9 cellular contexts compared by ENCODE assay signal in the genomic region with DNA sequence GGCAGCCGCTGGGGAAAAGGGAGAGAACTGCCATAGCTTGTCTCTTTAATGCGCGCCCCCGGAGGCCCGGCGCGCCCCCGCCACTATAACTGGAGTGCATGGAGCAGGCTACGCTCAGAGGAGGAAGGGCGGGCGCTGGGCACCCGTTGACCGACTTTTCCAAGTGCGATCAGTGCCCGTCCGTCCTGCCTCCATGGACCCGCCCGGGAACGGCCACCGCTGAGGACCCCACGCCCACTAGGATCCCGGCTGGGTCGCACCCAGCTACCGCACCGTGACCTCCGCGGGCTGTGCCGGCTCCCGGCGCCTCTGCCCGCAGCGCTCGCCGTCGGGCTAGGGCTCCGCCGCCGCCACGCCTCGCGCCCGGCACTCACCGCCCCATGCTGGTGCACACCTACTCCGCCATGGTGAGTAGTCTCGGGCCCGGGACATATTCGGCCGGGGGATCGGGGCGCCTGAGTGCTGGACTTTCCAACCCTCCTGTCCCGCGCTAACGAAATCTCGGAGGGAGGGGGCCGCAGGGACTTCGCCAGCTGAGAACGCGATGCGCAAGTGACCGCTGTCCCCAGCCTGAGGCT.
A peak's percentile ranks its signal among the peaks of the same experiment; 100 is the strongest.
DNase-seq lines count a peak whose midpoint lies in the region; ATAC-seq and TF ChIP-seq lines count a peak whose summit lies in the region.
"Had no signal": no experiment of that assay in that cellular context is flagged by ENCODE, and none has a peak within 500 bp of the region (broad histone marks: within the 10 kb centered on the region; RNA-seq: fewer than 3 reads in every experiment).

Gene TFAP2E, plus strand, starts transcription at position 117 of the 578 bp plus-strand sequence. Its CDS starts 264 bp downstream, at position 381.

- no peak within 1 kb of the TSS for H3K4me3 Mint-ChIP-seq in stimulated activated memory B cell treated with anti-CD40 and anti-IgM and Interleukin-4, amounts not matched to agents 10 μg/mL and 1 μg/mL and 100 μg/mL, for 72 hours
- H3K4me3 Mint-ChIP-seq: T-helper 1 cell treated with Interleukin-12 subunit alpha and Interleukin-12 subunit beta and Interleukin-4 antibody, amounts not matched to agents 30 μg/mL and 1 μg/mL, for 36 hours had no signal

- no peak for ATAC-seq in stimulated activated memory B cell treated with anti-CD40 and anti-IgM and Interleukin-4, amounts not matched to agents 10 μg/mL and 1 μg/mL and 100 μg/mL, for 72 hours
- no peak for ATAC-seq in HG03342 (IDR thresholded peaks at IDR 0.05; ENCODE audit: unreplicated experiment)
- ATAC-seq in GM19035 (IDR thresholded peaks at IDR 0.05; ENCODE audit: unreplicated experiment), result no peak

- no peaks in the 10 kb centered on the region for H3K9me3 Mint-ChIP-seq in stimulated activated memory B cell treated with anti-CD40 and anti-IgM and Interleukin-4, amounts not matched to agents 10 μg/mL and 1 μg/mL and 100 μg/mL, for 72 hours
- H3K9me3 Mint-ChIP-seq: T-helper 1 cell treated with Interleukin-12 subunit alpha and Interleukin-12 subunit beta and Interleukin-4 antibody, amounts not matched to agents 30 μg/mL and 1 μg/mL, for 36 hours had no signal

- no peaks in the 10 kb centered on the region for H3K36me3 Mint-ChIP-seq in stimulated activated memory B cell treated with anti-CD40 and anti-IgM and Interleukin-4, amounts not matched to agents 10 μg/mL and 1 μg/mL and 100 μg/mL, for 72 hours

- peak within 1 kb of the TSS; percentile 59 for H3K4me3 ChIP-seq in WI38 (ENCODE audit: low read depth, low read length)

- H3K27me3 Mint-ChIP-seq in stimulated activated memory B cell treated with anti-CD40 and anti-IgM and Interleukin-4, amounts not matched to agents 10 μg/mL and 1 μg/mL and 100 μg/mL, for 72 hours, result peaks cover 17% of the 10 kb centered on the region

- peak; percentile 47 for DNase-seq in DMS153 treated with DMSO at 0.1 percent for 48 hours (lab: John Stamatoyannopoulos, UW; ENCODE audit: unreplicated experiment)
- no peak for DNase-seq in DMS153 (lab: John Stamatoyannopoulos, UW)
- peak; percentile 53 for DNase-seq in glomerular visceral epithelial cell (ENCODE audit: extremely low spot score)
- DNase-seq in nucleus accumbens (lab: John Stamatoyannopoulos, UW), result peak in 36 of 56 donors; percentile 15 to 73 (median 32)

- H3K4me1 Mint-ChIP-seq in stimulated activated memory B cell treated with anti-CD40 and anti-IgM and Interleukin-4, amounts not matched to agents 10 μg/mL and 1 μg/mL and 100 μg/mL, for 72 hours, result peaks cover 24% of the 10 kb centered on the region

- TF ChIP-seq CTCF in WI38 (IDR thresholded peaks at IDR 0.05; ENCODE audit: low read depth, low read length), result no peak

- H3K27ac Mint-ChIP-seq in stimulated activated memory B cell treated with anti-CD40 and anti-IgM and Interleukin-4, amounts not matched to agents 10 μg/mL and 1 μg/mL and 100 μg/mL, for 72 hours, result no peak within 1 kb of the TSS
- H3K27ac Mint-ChIP-seq: T-helper 1 cell treated with Interleukin-12 subunit alpha and Interleukin-12 subunit beta and Interleukin-4 antibody, amounts not matched to agents 30 μg/mL and 1 μg/mL, for 36 hours had no signal
